ENCODE assay signal across 7 cellular contexts in the genomic region with DNA sequence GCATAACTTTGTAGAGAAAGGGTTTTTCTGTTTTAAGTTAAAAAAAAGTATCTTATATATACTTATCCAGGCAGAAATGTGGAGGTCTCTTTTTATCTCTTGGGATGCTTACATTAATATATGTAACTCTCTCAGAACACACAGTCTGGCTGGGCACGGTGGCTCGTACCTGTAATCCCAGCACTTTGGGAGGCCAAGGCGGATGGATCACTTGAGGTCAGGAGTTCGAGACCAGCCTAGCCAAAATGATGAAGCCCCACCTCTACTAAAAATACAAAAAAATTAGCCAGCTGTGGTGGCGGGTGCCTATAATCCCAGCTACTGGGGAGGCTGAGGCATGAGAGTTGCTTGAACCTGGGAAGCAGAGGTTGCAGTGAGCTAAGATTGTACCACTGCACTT. TPM values are rescaled to one million over a fixed set of nuclear protein-coding genes. Genes with fewer than 3 reads are reported as not detected.
A peak's percentile ranks its signal among the peaks of the same experiment; 100 is the strongest.
DNase-seq lines count a peak whose midpoint lies in the region; ATAC-seq and TF ChIP-seq lines count a peak whose summit lies in the region.
"Not testable (repeated sequence)": the region's sequence is repeated elsewhere in the genome, so short reads cannot be mapped to it uniquely, and the experiment has no call there.

No MANE protein-coding gene starts in this region.

- not testable (repeated sequence) for ATAC-seq in CD8-positive, alpha-beta T cell; activated naive CD4-positive, alpha-beta T cell treated with anti-CD3 and anti-CD28 coated beads, Interleukin-2, amount 50 U/mL, for 72 hours; naive thymus-derived CD4-positive, alpha-beta T cell; psoas muscle

- H3K27me3 Mint-ChIP-seq in CD8-positive, alpha-beta T cell (ENCODE audit: low read depth) = not testable (repeated sequence)
- H3K27me3 Mint-ChIP-seq in activated CD4-positive, alpha-beta T cell treated with anti-CD3 and anti-CD28 coated beads, Interleukin-2, amount 10 ng/mL, durations not matched to agents 24 days and 14 days = peaks cover 30% of the 10 kb centered on the region
- peaks cover 0 to 24% (median 0%) of the 10 kb centered on the region in 5 donors for H3K27me3 Mint-ChIP-seq in naive thymus-derived CD4-positive, alpha-beta T cell

- not testable (repeated sequence) for H3K9me3 ChIP-seq in CD8-positive, alpha-beta T cell (ENCODE audit: low read length); OCI-LY3 (ENCODE audit: insufficient read depth, low read length); naive thymus-derived CD4-positive, alpha-beta T cell (ENCODE audit: control insufficient read depth in 2 of 3, low read length in 3 of 3); psoas muscle

- 70 to 87% (median 73%) methylated on average over 5 of the region's 5 CpGs for WGBS in psoas muscle, 3 donors

- H3K4me3 ChIP-seq in CD8-positive, alpha-beta T cell (ENCODE audit: low read depth, low read length); OCI-LY3 (ENCODE audit: low read length); naive thymus-derived CD4-positive, alpha-beta T cell (ENCODE audit: low read length); psoas muscle: not testable (repeated sequence)

- not testable (repeated sequence) for H3K27me3 ChIP-seq in CD8-positive, alpha-beta T cell (ENCODE audit: insufficient read depth, low read length); naive thymus-derived CD4-positive, alpha-beta T cell (ENCODE audit: control insufficient read depth in 2 of 2, insufficient read depth in 2 of 2, low read length in 2 of 2); psoas muscle (ENCODE audit: insufficient read depth in 3 of 3, low read length in 2 of 3)
- H3K27me3 ChIP-seq in OCI-LY3 (ENCODE audit: low read depth, low read length) = peaks cover 80% of the 10 kb centered on the region

- not testable (repeated sequence) for TF ChIP-seq CTCF in CD8-positive, alpha-beta T cell (IDR thresholded peaks at IDR 0.05); OCI-LY3 (IDR thresholded peaks at IDR 0.05; ENCODE audit: low read depth, low read length); psoas muscle (IDR thresholded peaks at IDR 0.05)

- H3K4me2 ChIP-seq in OCI-LY3 (ENCODE audit: low read length) = peak overlapping the region; percentile 54

- not testable (repeated sequence) for H3K9ac ChIP-seq in OCI-LY3 (ENCODE audit: low read length)

- H3K9me3 Mint-ChIP-seq in CD8-positive, alpha-beta T cell; activated CD4-positive, alpha-beta T cell treated with anti-CD3 and anti-CD28 coated beads, Interleukin-2, amount 10 ng/mL, durations not matched to agents 24 days and 14 days; activated naive CD4-positive, alpha-beta T cell treated with anti-CD3 and anti-CD28 coated beads, Interleukin-2, amount 50 U/mL, for 72 hours; naive thymus-derived CD4-positive, alpha-beta T cell: not testable (repeated sequence)

- CTCF ChIA-PET in CD8-positive, alpha-beta T cell (lab: Charles Lee) = interaction anchor here (0.6 to 1.6 kb wide), 2 partner anchors 15 to 103 kb away, joined by 3 to 5 read pairs; no protein-coding TSS in a partner anchor
- CTCF ChIA-PET in naive thymus-derived CD4-positive, alpha-beta T cell (lab: Charles Lee) = interaction anchor here (1.0 to 1.1 kb wide), 2 partner anchors 12 to 19 kb away, joined by 4 to 5 read pairs; no protein-coding TSS in a partner anchor

- H3K4me1 ChIP-seq in CD8-positive, alpha-beta T cell (ENCODE audit: insufficient read depth, low read length) = peaks cover 86% of the 10 kb centered on the region
- H3K4me1 ChIP-seq in OCI-LY3 (ENCODE audit: low read length) (peaks cover 24% of the 10 kb centered on the region), psoas muscle (peaks cover 80% of the 10 kb centered on the region)
- H3K4me1 ChIP-seq in naive thymus-derived CD4-positive, alpha-beta T cell (ENCODE audit: control insufficient read depth in 2 of 2, insufficient read depth in 2 of 2, low read length in 2 of 2) = peaks cover 44 to 74% of the 10 kb centered on the region in 2 donors

- peak in 1 of 7 experiments; percentile 4 for DNase-seq in CD8-positive, alpha-beta T cell
- DNase-seq in activated CD4-positive, alpha-beta T cell treated with anti-CD3 and anti-CD28 coated beads, Interleukin-2, amount 10 ng/mL, durations not matched to agents 24 days and 14 days; activated naive CD4-positive, alpha-beta T cell treated with anti-CD3 and anti-CD28 coated beads, Interleukin-2, amount 50 U/mL, for 72 hours (ENCODE audit: low spot score in 2 of 2); epithelial cell of prostate (ENCODE audit: low read depth, low spot score); naive thymus-derived CD4-positive, alpha-beta T cell; psoas muscle: not testable (repeated sequence)

- H3K36me3 ChIP-seq in CD8-positive, alpha-beta T cell (ENCODE audit: insufficient read depth, low read length); OCI-LY3 (replicated peaks; ENCODE audit: low read depth, low read length); naive thymus-derived CD4-positive, alpha-beta T cell (ENCODE audit: control insufficient read depth in 2 of 3, insufficient read depth in 3 of 3, low read length in 3 of 3); psoas muscle (ENCODE audit: insufficient read depth in 1 of 2, low read depth in 1 of 2): not testable (repeated sequence)

- H3K27ac ChIP-seq in CD8-positive, alpha-beta T cell (ENCODE audit: low read depth, low read length); OCI-LY3 (ENCODE audit: low read length); naive thymus-derived CD4-positive, alpha-beta T cell (ENCODE audit: low read depth, low read length): not testable (repeated sequence)
- peak overlapping the region; percentile 87 for H3K27ac ChIP-seq in epithelial cell of prostate
- peak overlapping the region; percentile 50 for H3K27ac ChIP-seq in psoas muscle

- not testable (repeated sequence) for H2AFZ ChIP-seq in OCI-LY3 (ENCODE audit: low read depth, low read length)

- POLR2A ChIA-PET in CD8-positive, alpha-beta T cell (lab: Charles Lee) = interaction anchor here (1.1 to 1.5 kb wide), 2 partner anchors 10 to 19 kb away, joined by 3 to 4 read pairs; no protein-coding TSS in a partner anchor
- POLR2A ChIA-PET in naive thymus-derived CD4-positive, alpha-beta T cell (lab: Charles Lee) = not testable (repeated sequence)

- peaks cover 18% of the 10 kb centered on the region for H4K20me1 ChIP-seq in OCI-LY3 (ENCODE audit: insufficient read depth, low read length)

- not testable (repeated sequence) for H3K79me2 ChIP-seq in OCI-LY3 (ENCODE audit: low read length)

- intact Hi-C loops in CD8-positive, alpha-beta T cell (cut with DNase I, micrococcal nuclease); naive thymus-derived CD4-positive, alpha-beta T cell (cut with micrococcal nuclease); psoas muscle (cut with DNase I): not testable (repeated sequence)
- intact Hi-C loops in activated CD4-positive, alpha-beta T cell treated with anti-CD3 and anti-CD28 coated beads, Interleukin-2, amount 10 ng/mL, durations not matched to agents 24 days and 14 days (cut with micrococcal nuclease) = loop anchor here (1.0 to 10.0 kb wide), 3 partner anchors 11 to 199 kb away; no protein-coding TSS in a partner anchor

- peaks cover 30% of the 10 kb centered on the region for H3K36me3 Mint-ChIP-seq in CD8-positive, alpha-beta T cell
- peaks cover 43% of the 10 kb centered on the region for H3K36me3 Mint-ChIP-seq in activated CD4-positive, alpha-beta T cell treated with anti-CD3 and anti-CD28 coated beads, Interleukin-2, amount 10 ng/mL, durations not matched to agents 24 days and 14 days (ENCODE audit: low read depth)
- H3K36me3 Mint-ChIP-seq in activated naive CD4-positive, alpha-beta T cell treated with anti-CD3 and anti-CD28 coated beads, Interleukin-2, amount 50 U/mL, for 72 hours = not testable (repeated sequence)
- peaks cover 0 to 26% (median 3%) of the 10 kb centered on the region in 5 donors for H3K36me3 Mint-ChIP-seq in naive thymus-derived CD4-positive, alpha-beta T cell

- H3K4me1 Mint-ChIP-seq in CD8-positive, alpha-beta T cell (ENCODE audit: low read depth) = peaks cover 95% of the 10 kb centered on the region
- peaks cover 74% of the 10 kb centered on the region for H3K4me1 Mint-ChIP-seq in activated CD4-positive, alpha-beta T cell treated with anti-CD3 and anti-CD28 coated beads, Interleukin-2, amount 10 ng/mL, durations not matched to agents 24 days and 14 days
- H3K4me1 Mint-ChIP-seq in naive thymus-derived CD4-positive, alpha-beta T cell = peaks cover 78 to 97% (median 89%) of the 10 kb centered on the region in 7 donors

- peak overlapping the region; percentile 46 for H3K27ac Mint-ChIP-seq in CD8-positive, alpha-beta T cell
- H3K27ac Mint-ChIP-seq in activated CD4-positive, alpha-beta T cell treated with anti-CD3 and anti-CD28 coated beads, Interleukin-2, amount 10 ng/mL, durations not matched to agents 24 days and 14 days = peak overlapping the region; percentile 25
- peak overlapping the region; percentile 44 to 46 for H3K27ac Mint-ChIP-seq in activated naive CD4-positive, alpha-beta T cell treated with anti-CD3 and anti-CD28 coated beads, Interleukin-2, amount 50 U/mL, for 72 hours
- peak overlapping the region in 8 of 9 donors; percentile 46 to 90 (median 82) for H3K27ac Mint-ChIP-seq in naive thymus-derived CD4-positive, alpha-beta T cell

- not testable (repeated sequence) for H3K4me3 Mint-ChIP-seq in CD8-positive, alpha-beta T cell
- H3K4me3 Mint-ChIP-seq in activated CD4-positive, alpha-beta T cell treated with anti-CD3 and anti-CD28 coated beads, Interleukin-2, amount 10 ng/mL, durations not matched to agents 24 days and 14 days = peak overlapping the region; percentile 29
- H3K4me3 Mint-ChIP-seq in naive thymus-derived CD4-positive, alpha-beta T cell = peak overlapping the region in 7 of 10 donors; percentile 46 to 80 (median 56)

RNA-seq across cellular contexts. Expression of gene VPS37B, which starts 19.6 kb away (rescaled TPM):
- total RNA-seq in CD8-positive, alpha-beta T cell = 100 to 1,000 TPM; 145 to 148 TPM
- 9.2 and 9.5 TPM in 2 replicates for total RNA-seq in activated CD4-positive, alpha-beta T cell treated with anti-CD3 and anti-CD28 coated beads, Interleukin-2, amount 10 ng/mL, durations not matched to agents 24 days and 14 days
- 10 to 100 TPM; 10.1 to 11.1 TPM for total RNA-seq in activated naive CD4-positive, alpha-beta T cell treated with anti-CD3 and anti-CD28 coated beads, Interleukin-2, amount 50 U/mL, for 72 hours
- 100 to 1,000 TPM in 1 of 5 experiments, 10 to 100 TPM in 4; 25.3 to 101 (median 30.1) TPM for total RNA-seq in naive thymus-derived CD4-positive, alpha-beta T cell
- 10 to 100 TPM; 16.5 to 16.9 TPM for polyA plus RNA-seq in naive thymus-derived CD4-positive, alpha-beta T cell
- total RNA-seq in psoas muscle = 10 to 100 TPM in 2 of 4 donors, 1 to 10 TPM in 2; 8.9 to 11.1 (median 9.9) TPM
- 1 to 10 TPM; 3.2 to 7.7 (median 5.9) TPM for polyA plus RNA-seq in psoas muscle

RNA-seq across cellular contexts. Expression of gene HIP1R, which starts 41.0 kb away (rescaled TPM):
- 100 to 1,000 TPM; 258 to 277 TPM for total RNA-seq in CD8-positive, alpha-beta T cell
- 23.8 and 25.8 TPM in 2 replicates for total RNA-seq in activated CD4-positive, alpha-beta T cell treated with anti-CD3 and anti-CD28 coated beads, Interleukin-2, amount 10 ng/mL, durations not matched to agents 24 days and 14 days
- total RNA-seq in activated naive CD4-positive, alpha-beta T cell treated with anti-CD3 and anti-CD28 coated beads, Interleukin-2, amount 50 U/mL, for 72 hours = 10 to 100 TPM; 16.7 to 48.9 TPM
- 100 to 1,000 TPM in 3 of 5 experiments, 10 to 100 TPM in 2; 25.8 to 162 (median 111) TPM for total RNA-seq in naive thymus-derived CD4-positive, alpha-beta T cell
- polyA plus RNA-seq in naive thymus-derived CD4-positive, alpha-beta T cell = 10 to 100 TPM in 1 of 2 donors, 1 to 10 TPM in 1; 7.0 to 25.3 TPM
- 10 to 100 TPM in 2 of 4 donors, 1 to 10 TPM in 2; 6.2 to 13.4 (median 9.7) TPM for total RNA-seq in psoas muscle
- polyA plus RNA-seq in psoas muscle = 10 to 100 TPM in 1 of 3 donors, 1 to 10 TPM in 2; 4.5 to 17.6 (median 8.0) TPM

Comparison
In these comparisons a context has a peak if more than half of its experiments do, and no peak if none do; other contexts are left out.
1. H3K27ac Mint-ChIP-seq: peak in every context shown above with its lines; median percentile 82 in naive thymus-derived CD4-positive, alpha-beta T cell; 46 in CD8-positive, alpha-beta T cell; 45 in activated naive CD4-positive, alpha-beta T cell treated with anti-CD3 and anti-CD28 coated beads, Interleukin-2, amount 50 U/mL, for 72 hours; 25 in activated CD4-positive, alpha-beta T cell treated with anti-CD3 and anti-CD28 coated beads, Interleukin-2, amount 10 ng/mL, durations not matched to agents 24 days and 14 days.